9 cellular contexts compared by ENCODE assay signal in the genomic region with DNA sequence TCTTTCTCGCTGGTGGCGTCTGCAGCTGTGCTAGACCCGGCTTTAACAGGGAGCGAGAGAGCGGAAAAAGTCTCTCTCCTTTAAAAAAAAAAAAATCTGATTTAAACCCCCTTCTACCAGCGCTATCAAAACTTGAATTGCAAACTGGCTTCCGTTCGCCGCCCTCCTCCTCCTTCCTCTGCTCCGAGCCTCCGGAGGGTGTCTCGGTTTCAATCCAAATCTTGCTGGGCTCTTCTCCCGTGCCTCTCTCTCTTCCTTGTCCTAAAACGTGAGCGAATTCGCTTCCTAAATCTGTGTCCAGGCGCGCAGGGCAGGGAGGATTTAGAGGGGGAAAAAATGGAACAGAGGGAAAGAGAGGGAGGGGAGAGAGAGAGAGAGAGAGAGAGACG. TPM values are rescaled to one million over a fixed set of nuclear protein-coding genes. Genes with fewer than 3 reads are reported as not detected.
A peak's percentile ranks its signal among the peaks of the same experiment; 100 is the strongest.
DNase-seq lines count a peak whose midpoint lies in the region; ATAC-seq and TF ChIP-seq lines count a peak whose summit lies in the region.
"Had no signal": no experiment of that assay in that cellular context is flagged by ENCODE, and none has a peak within 500 bp of the region (broad histone marks: within the 10 kb centered on the region; RNA-seq: fewer than 3 reads in every experiment).

No MANE protein-coding gene starts in this region.

- H3K4me3 ChIP-seq in GM08714 (ENCODE audit: low read length) = peak overlapping the region; percentile 37
- peak overlapping the region; percentile 56 to 89 (median 74) for H3K4me3 ChIP-seq in heart left ventricle
- H3K4me3 ChIP-seq in psoas muscle = peak overlapping the region; percentile 78

- ATAC-seq in heart left ventricle (peak in 3 of 4 donors; percentile 1 to 9 (median 1)), psoas muscle (peak in 3 of 4 donors; percentile 6 to 34 (median 7)), HG02763 (IDR thresholded peaks at IDR 0.05; ENCODE audit: unreplicated experiment) (no peak)

- no peak for TF ChIP-seq POLR2A in heart left ventricle (IDR thresholded peaks at IDR 0.05)

- no peak overlapping the region for H3K27ac Mint-ChIP-seq in activated CD4-positive, alpha-beta memory T cell treated with anti-CD3 and anti-CD28 coated beads, Interleukin-2, amount 10 ng/mL, durations not matched to agents 7 days and 5 days

- POLR2A ChIA-PET in activated CD4-positive, alpha-beta memory T cell treated with anti-CD3 and anti-CD28 coated beads, Interleukin-2, amount 10 ng/mL, durations not matched to agents 7 days and 5 days (lab: Charles Lee) = interaction anchor here (1.2 to 1.5 kb wide), 2 partner anchors 13 to 14 kb away, joined by 3 read pairs; no protein-coding TSS in a partner anchor

- WGBS in heart left ventricle, 4 donors = 0 to 1% (median 1%) methylated on average over 19 of the region's 19 CpGs
- WGBS in psoas muscle, 3 donors = 0 to 1% (median 1%) methylated on average over 19 of the region's 19 CpGs

- DNase-seq in activated CD4-positive, alpha-beta memory T cell treated with anti-CD3 and anti-CD28 coated beads, Interleukin-2, amount 10 ng/mL, durations not matched to agents 7 days and 5 days = no peak
- DNase-seq in heart left ventricle = no peak
- no peak for DNase-seq in psoas muscle
- DNase-seq in effector CD8-positive, alpha-beta T cell (lab: John Stamatoyannopoulos, UW) = no peak
- DNase-seq in cortex of kidney (lab: John Stamatoyannopoulos, UW) = no peak
- no peak for DNase-seq in DMS53 treated with DMSO at 0.1 percent for 48 hours (lab: John Stamatoyannopoulos, UW; ENCODE audit: unreplicated experiment)
- DNase-seq: NK-92 treated with Interleukin-12 subunit alpha and Interleukin-12 subunit beta, amount 100 ng/mL, for 24 hours had no signal

- H3K27ac ChIP-seq in heart left ventricle = peak overlapping the region; percentile 81 to 98 (median 90)
- H3K27ac ChIP-seq in psoas muscle = peak overlapping the region; percentile 90

- intact Hi-C loops in heart left ventricle (cut with DNase I) = loop anchor here in 7 of 10 donors (5.0 to 10.0 kb wide), 17 partner anchors 111 to 1069 kb away; no protein-coding TSS in a partner anchor
- intact Hi-C loops in psoas muscle (cut with DNase I) = loop anchor here in 1 of 2 donors (10.0 kb wide), 1 partner anchor 541 kb away; no protein-coding TSS in a partner anchor

- TF ChIP-seq CTCF in heart left ventricle (IDR thresholded peaks at IDR 0.05) (peak in 1 of 12 donors; percentile 18), psoas muscle (IDR thresholded peaks at IDR 0.05) (no peak)

- peaks cover 16% of the 10 kb centered on the region for H3K4me1 Mint-ChIP-seq in activated CD4-positive, alpha-beta memory T cell treated with anti-CD3 and anti-CD28 coated beads, Interleukin-2, amount 10 ng/mL, durations not matched to agents 7 days and 5 days

- H3K36me3 Mint-ChIP-seq in activated CD4-positive, alpha-beta memory T cell treated with anti-CD3 and anti-CD28 coated beads, Interleukin-2, amount 10 ng/mL, durations not matched to agents 7 days and 5 days (ENCODE audit: low read depth) = peaks cover 21% of the 10 kb centered on the region

- peaks cover 9 to 68% (median 34%) of the 10 kb centered on the region in 9 donors for H3K27me3 ChIP-seq in heart left ventricle
- peaks cover 0 to 29% (median 6%) of the 10 kb centered on the region in 3 donors for H3K27me3 ChIP-seq in psoas muscle (ENCODE audit: insufficient read depth in 3 of 3, low read length in 2 of 3)

- H3K27me3 Mint-ChIP-seq in activated CD4-positive, alpha-beta memory T cell treated with anti-CD3 and anti-CD28 coated beads, Interleukin-2, amount 10 ng/mL, durations not matched to agents 7 days and 5 days = peaks cover 88% of the 10 kb centered on the region

- H3K4me1 ChIP-seq in heart left ventricle (peaks cover 0 to 27% (median 11%) of the 10 kb centered on the region in 12 donors), psoas muscle (peaks cover 9% of the 10 kb centered on the region)

- no peaks in the 10 kb centered on the region for H3K9me3 Mint-ChIP-seq in activated CD4-positive, alpha-beta memory T cell treated with anti-CD3 and anti-CD28 coated beads, Interleukin-2, amount 10 ng/mL, durations not matched to agents 7 days and 5 days

- peak overlapping the region; percentile 62 for H3K4me3 Mint-ChIP-seq in activated CD4-positive, alpha-beta memory T cell treated with anti-CD3 and anti-CD28 coated beads, Interleukin-2, amount 10 ng/mL, durations not matched to agents 7 days and 5 days

- H3K9me3 ChIP-seq in heart left ventricle = no peaks in the 10 kb centered on the region
- no peaks in the 10 kb centered on the region for H3K9me3 ChIP-seq in psoas muscle

- H3K36me3 ChIP-seq in heart left ventricle = peaks cover 0 to 15% (median 0%) of the 10 kb centered on the region in 9 donors
- H3K36me3 ChIP-seq in psoas muscle (ENCODE audit: insufficient read depth in 1 of 2, low read depth in 1 of 2) = peaks cover 0 to 21% of the 10 kb centered on the region in 2 donors

- CTCF ChIA-PET in activated CD4-positive, alpha-beta memory T cell treated with anti-CD3 and anti-CD28 coated beads, Interleukin-2, amount 10 ng/mL, durations not matched to agents 7 days and 5 days (lab: Charles Lee) = interaction anchor here (0.6 kb wide), 1 partner anchor 1593 kb away, joined by 3 read pairs; no protein-coding TSS in a partner anchor

RNA-seq across cellular contexts. Expression of a gene that starts 0.3 kb away (rescaled TPM):
- total RNA-seq in activated CD4-positive, alpha-beta memory T cell treated with anti-CD3 and anti-CD28 coated beads, Interleukin-2, amount 10 ng/mL, durations not matched to agents 7 days and 5 days = not detected
- total RNA-seq in heart left ventricle = 10 to 100 TPM; 10.3 to 31.3 (median 16.2) TPM
- 10 to 100 TPM; 11.4 to 11.6 TPM for polyA plus RNA-seq in heart left ventricle
- total RNA-seq in psoas muscle = 10 to 100 TPM in 3 of 4 donors, 1 to 10 TPM in 1; 7.4 to 50.8 (median 30.8) TPM
- 10 to 100 TPM in 1 of 3 donors, 1 to 10 TPM in 2; 5.0 to 15.8 (median 9.8) TPM for polyA plus RNA-seq in psoas muscle

Comparison
In these comparisons a context has a peak if more than half of its experiments do, and no peak if none do; other contexts are left out.
1. RNA of a gene that starts 0.3 kb away (total RNA-seq): 7.4 to 50.8 TPM in psoas muscle and 10.3 to 31.3 TPM in heart left ventricle; not detected in activated CD4-positive, alpha-beta memory T cell treated with anti-CD3 and anti-CD28 coated beads, Interleukin-2, amount 10 ng/mL, durations not matched to agents 7 days and 5 days; every median in the first group is over 4 times any median in the second.
2. Peak in every context shown above with its lines, with median percentiles within 50 percentile points of each other: H3K4me3 ChIP-seq.